ENCODE assay signal across 2 cellular contexts in genomic region chr10:88342733-88343310, GRCh38.
TF ChIP-seq lines count a peak whose summit lies in the region.

No MANE protein-coding gene starts in this region.

TF ChIP-seq in HEK293, 187 proteins besides CTCF, POLR2A, EP300 and RAD21 (continued from another document):
- TF ChIP-seq ZBTB6 (tag by site-specific recombination; IDR thresholded peaks at IDR 0.05): no peak

TF ChIP-seq in GM12878, 131 proteins besides CTCF, POLR2A, EP300 and RAD21 (continued from another document):
- TF ChIP-seq ZBTB40 (IDR thresholded peaks at IDR 0.05; ENCODE audit: borderline replicate concordance): peak; percentile 73
